1 cellular context compared by ENCODE assay signal in genomic region chr6:3913077-3913957, GRCh38.
TF ChIP-seq lines count a peak whose summit lies in the region.

No MANE protein-coding gene starts in this region.

TF ChIP-seq in HepG2, 621 proteins besides CTCF, POLR2A, EP300 and RAD21 (continued from another document and continues in another):
- TF ChIP-seq ZHX2 (IDR thresholded peaks at IDR 0.05; ENCODE audit: low read depth): no peak
- TF ChIP-seq ZHX2 (CRISPR knock-in tag; IDR thresholded peaks at IDR 0.05; ENCODE audit: borderline replicate concordance): peak; percentile 19; the same call in 1 of the 2 replicates
- TF ChIP-seq PITX1 (CRISPR knock-in tag; IDR thresholded peaks at IDR 0.05): peak; percentile 97
- TF ChIP-seq ZNF484 (CRISPR knock-in tag; IDR thresholded peaks at IDR 0.05; ENCODE audit: borderline replicate concordance, low read depth): no peak
- no peak for TF ChIP-seq SIN3A (IDR thresholded peaks at IDR 0.05; ENCODE audit: borderline replicate concordance, low read depth, low read length)
- TF ChIP-seq EHMT2 (IDR thresholded peaks at IDR 0.05; ENCODE audit: borderline replicate concordance, low read depth, low read length): peak; percentile 90
- peak; percentile 61; the same call in 1 of the 2 replicates for TF ChIP-seq KDM6A (CRISPR knock-in tag; IDR thresholded peaks at IDR 0.05; ENCODE audit: low read depth)
- no peak for TF ChIP-seq ZNF841 (CRISPR knock-in tag; IDR thresholded peaks at IDR 0.05; ENCODE audit: borderline replicate concordance)
- TF ChIP-seq, protein P1, sequence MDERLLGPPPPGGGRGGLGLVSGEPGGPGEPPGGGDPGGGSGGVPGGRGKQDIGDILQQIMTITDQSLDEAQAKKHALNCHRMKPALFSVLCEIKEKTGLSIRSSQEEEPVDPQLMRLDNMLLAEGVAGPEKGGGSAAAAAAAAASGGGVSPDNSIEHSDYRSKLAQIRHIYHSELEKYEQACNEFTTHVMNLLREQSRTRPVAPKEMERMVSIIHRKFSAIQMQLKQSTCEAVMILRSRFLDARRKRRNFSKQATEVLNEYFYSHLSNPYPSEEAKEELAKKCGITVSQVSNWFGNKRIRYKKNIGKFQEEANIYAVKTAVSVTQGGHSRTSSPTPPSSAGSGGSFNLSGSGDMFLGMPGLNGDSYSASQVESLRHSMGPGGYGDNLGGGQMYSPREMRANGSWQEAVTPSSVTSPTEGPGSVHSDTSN (CRISPR knock-in tag; IDR thresholded peaks at IDR 0.05): 0 out of 2 replicates have a peak, but pooled peaks have one; percentile 35
- TF ChIP-seq GABPA (IDR thresholded peaks at IDR 0.05; ENCODE audit: low read depth, low read length): no peak
- peak; percentile 47; the same call in 1 of the 2 replicates for TF ChIP-seq GABPA (CRISPR knock-in tag; IDR thresholded peaks at IDR 0.05; ENCODE audit: low read depth)
- no peak for TF ChIP-seq TCF12 (IDR thresholded peaks at IDR 0.05)
- peak; percentile 31; the same call in 1 of the 2 replicates for TF ChIP-seq TCF12 (CRISPR knock-in tag; IDR thresholded peaks at IDR 0.05)
- no peak; the same call in 1 of the 2 replicates for TF ChIP-seq ARNT2 (CRISPR knock-in tag; IDR thresholded peaks at IDR 0.05; ENCODE audit: low read depth)
- no peak for TF ChIP-seq ZNF550 (CRISPR knock-in tag; IDR thresholded peaks at IDR 0.05; ENCODE audit: borderline replicate concordance)
- TF ChIP-seq, protein P2, sequence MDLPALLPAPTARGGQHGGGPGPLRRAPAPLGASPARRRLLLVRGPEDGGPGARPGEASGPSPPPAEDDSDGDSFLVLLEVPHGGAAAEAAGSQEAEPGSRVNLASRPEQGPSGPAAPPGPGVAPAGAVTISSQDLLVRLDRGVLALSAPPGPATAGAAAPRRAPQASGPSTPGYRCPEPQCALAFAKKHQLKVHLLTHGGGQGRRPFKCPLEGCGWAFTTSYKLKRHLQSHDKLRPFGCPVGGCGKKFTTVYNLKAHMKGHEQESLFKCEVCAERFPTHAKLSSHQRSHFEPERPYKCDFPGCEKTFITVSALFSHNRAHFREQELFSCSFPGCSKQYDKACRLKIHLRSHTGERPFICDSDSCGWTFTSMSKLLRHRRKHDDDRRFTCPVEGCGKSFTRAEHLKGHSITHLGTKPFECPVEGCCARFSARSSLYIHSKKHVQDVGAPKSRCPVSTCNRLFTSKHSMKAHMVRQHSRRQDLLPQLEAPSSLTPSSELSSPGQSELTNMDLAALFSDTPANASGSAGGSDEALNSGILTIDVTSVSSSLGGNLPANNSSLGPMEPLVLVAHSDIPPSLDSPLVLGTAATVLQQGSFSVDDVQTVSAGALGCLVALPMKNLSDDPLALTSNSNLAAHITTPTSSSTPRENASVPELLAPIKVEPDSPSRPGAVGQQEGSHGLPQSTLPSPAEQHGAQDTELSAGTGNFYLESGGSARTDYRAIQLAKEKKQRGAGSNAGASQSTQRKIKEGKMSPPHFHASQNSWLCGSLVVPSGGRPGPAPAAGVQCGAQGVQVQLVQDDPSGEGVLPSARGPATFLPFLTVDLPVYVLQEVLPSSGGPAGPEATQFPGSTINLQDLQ (CRISPR knock-in tag; IDR thresholded peaks at IDR 0.05): no peak
- TF ChIP-seq, protein P3, sequence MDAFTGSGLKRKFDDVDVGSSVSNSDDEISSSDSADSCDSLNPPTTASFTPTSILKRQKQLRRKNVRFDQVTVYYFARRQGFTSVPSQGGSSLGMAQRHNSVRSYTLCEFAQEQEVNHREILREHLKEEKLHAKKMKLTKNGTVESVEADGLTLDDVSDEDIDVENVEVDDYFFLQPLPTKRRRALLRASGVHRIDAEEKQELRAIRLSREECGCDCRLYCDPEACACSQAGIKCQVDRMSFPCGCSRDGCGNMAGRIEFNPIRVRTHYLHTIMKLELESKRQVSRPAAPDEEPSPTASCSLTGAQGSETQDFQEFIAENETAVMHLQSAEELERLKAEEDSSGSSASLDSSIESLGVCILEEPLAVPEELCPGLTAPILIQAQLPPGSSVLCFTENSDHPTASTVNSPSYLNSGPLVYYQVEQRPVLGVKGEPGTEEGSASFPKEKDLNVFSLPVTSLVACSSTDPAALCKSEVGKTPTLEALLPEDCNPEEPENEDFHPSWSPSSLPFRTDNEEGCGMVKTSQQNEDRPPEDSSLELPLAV (CRISPR knock-in tag; conservative IDR thresholded peaks at IDR 0.05; ENCODE audit: low read depth): no peak
- TF ChIP-seq ZNF331 (CRISPR knock-in tag; IDR thresholded peaks at IDR 0.05): 0 out of 2 replicates have a peak, but pooled peaks have one; percentile 65
- TF ChIP-seq, protein P4, sequence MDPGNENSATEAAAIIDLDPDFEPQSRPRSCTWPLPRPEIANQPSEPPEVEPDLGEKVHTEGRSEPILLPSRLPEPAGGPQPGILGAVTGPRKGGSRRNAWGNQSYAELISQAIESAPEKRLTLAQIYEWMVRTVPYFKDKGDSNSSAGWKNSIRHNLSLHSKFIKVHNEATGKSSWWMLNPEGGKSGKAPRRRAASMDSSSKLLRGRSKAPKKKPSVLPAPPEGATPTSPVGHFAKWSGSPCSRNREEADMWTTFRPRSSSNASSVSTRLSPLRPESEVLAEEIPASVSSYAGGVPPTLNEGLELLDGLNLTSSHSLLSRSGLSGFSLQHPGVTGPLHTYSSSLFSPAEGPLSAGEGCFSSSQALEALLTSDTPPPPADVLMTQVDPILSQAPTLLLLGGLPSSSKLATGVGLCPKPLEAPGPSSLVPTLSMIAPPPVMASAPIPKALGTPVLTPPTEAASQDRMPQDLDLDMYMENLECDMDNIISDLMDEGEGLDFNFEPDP (CRISPR knock-in tag; conservative IDR thresholded peaks at IDR 0.05): 0 out of 2 replicates have a peak, but pooled peaks have one; percentile 5
- no peak for TF ChIP-seq ZNF180 (CRISPR knock-in tag; IDR thresholded peaks at IDR 0.05; ENCODE audit: borderline replicate concordance, low read depth)
- peak; percentile 45; the same call in 1 of the 2 replicates for TF ChIP-seq ATF3 (CRISPR knock-in tag; IDR thresholded peaks at IDR 0.05)
- TF ChIP-seq ZNF225 (CRISPR knock-in tag; IDR thresholded peaks at IDR 0.05): no peak
- TF ChIP-seq FLYWCH1 (CRISPR knock-in tag; IDR thresholded peaks at IDR 0.05): no peak
- TF ChIP-seq, protein P5, sequence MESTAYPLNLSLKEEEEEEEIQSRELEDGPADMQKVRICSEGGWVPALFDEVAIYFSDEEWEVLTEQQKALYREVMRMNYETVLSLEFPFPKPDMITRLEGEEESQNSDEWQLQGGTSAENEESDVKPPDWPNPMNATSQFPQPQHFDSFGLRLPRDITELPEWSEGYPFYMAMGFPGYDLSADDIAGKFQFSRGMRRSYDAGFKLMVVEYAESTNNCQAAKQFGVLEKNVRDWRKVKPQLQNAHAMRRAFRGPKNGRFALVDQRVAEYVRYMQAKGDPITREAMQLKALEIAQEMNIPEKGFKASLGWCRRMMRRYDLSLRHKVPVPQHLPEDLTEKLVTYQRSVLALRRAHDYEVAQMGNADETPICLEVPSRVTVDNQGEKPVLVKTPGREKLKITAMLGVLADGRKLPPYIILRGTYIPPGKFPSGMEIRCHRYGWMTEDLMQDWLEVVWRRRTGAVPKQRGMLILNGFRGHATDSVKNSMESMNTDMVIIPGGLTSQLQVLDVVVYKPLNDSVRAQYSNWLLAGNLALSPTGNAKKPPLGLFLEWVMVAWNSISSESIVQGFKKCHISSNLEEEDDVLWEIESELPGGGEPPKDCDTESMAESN (CRISPR knock-in tag; conservative IDR thresholded peaks at IDR 0.05): 0 out of 2 replicates have a peak, but pooled peaks have one; percentile 54
- TF ChIP-seq ARID4A (CRISPR knock-in tag; IDR thresholded peaks at IDR 0.05; ENCODE audit: borderline replicate concordance): peak; percentile 27; the same call in 1 of the 2 replicates
- TF ChIP-seq, protein P6, sequence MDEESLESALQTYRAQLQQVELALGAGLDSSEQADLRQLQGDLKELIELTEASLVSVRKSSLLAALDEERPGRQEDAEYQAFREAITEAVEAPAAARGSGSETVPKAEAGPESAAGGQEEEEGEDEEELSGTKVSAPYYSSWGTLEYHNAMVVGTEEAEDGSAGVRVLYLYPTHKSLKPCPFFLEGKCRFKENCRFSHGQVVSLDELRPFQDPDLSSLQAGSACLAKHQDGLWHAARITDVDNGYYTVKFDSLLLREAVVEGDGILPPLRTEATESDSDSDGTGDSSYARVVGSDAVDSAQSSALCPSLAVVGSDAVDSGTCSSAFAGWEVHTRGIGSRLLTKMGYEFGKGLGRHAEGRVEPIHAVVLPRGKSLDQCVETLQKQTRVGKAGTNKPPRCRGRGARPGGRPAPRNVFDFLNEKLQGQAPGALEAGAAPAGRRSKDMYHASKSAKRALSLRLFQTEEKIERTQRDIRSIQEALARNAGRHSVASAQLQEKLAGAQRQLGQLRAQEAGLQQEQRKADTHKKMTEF (CRISPR knock-in tag; IDR thresholded peaks at IDR 0.05): peak; percentile 96
- peak; percentile 39; the same call in 1 of the 2 replicates for TF ChIP-seq ZMYM4 (CRISPR knock-in tag; IDR thresholded peaks at IDR 0.05)
- no peak for TF ChIP-seq CREB1 (IDR thresholded peaks at IDR 0.05)
- peak; percentile 70 for TF ChIP-seq CREB1 (CRISPR knock-in tag; IDR thresholded peaks at IDR 0.05)
- TF ChIP-seq KDM3A (CRISPR knock-in tag; IDR thresholded peaks at IDR 0.05; ENCODE audit: low read depth): 0 out of 2 replicates have a peak, but pooled peaks have one; percentile 61
- TF ChIP-seq SKIL (CRISPR knock-in tag; IDR thresholded peaks at IDR 0.05; ENCODE audit: borderline replicate concordance): peak; percentile 39; the same call in 1 of the 2 replicates
